In genomic region chr12:3041558-3042164, GRCh38 we compare ENCODE assay signal across 8 cellular contexts. TPM values are rescaled to one million over a fixed set of nuclear protein-coding genes. Genes with fewer than 3 reads are reported as not detected.
DNase-seq lines count a peak whose midpoint lies in the region; ATAC-seq and TF ChIP-seq lines count a peak whose summit lies in the region.

No MANE protein-coding gene starts in this region.

- no peaks in the 10 kb centered on the region for H3K79me2 ChIP-seq in trophoblast cell (ENCODE audit: control insufficient read depth, insufficient read depth, low read length, poor library complexity)

- H3K9me3 ChIP-seq in trophoblast cell (ENCODE audit: insufficient read depth, low read depth, low read length), result peaks cover 2% of the 10 kb centered on the region

- no peak overlapping the region for H2AK5ac ChIP-seq in trophoblast cell (ENCODE audit: low read length)

- no peak overlapping the region for H3K9ac ChIP-seq in trophoblast cell (ENCODE audit: low read length)

- no peak overlapping the region for H4K91ac ChIP-seq in trophoblast cell (ENCODE audit: low read depth, low read length)

- no peak overlapping the region for H3K4me3 ChIP-seq in trophoblast cell (ENCODE audit: low read depth, low read length)

- TF ChIP-seq CTCF in AG09319 (IDR thresholded peaks at IDR 0.05; ENCODE audit: low read depth, low read length) (peak; percentile 69), LNCAP (IDR thresholded peaks at IDR 0.05) (peak; percentile 63)

- ATAC-seq in GM18861 (IDR thresholded peaks at IDR 0.05; ENCODE audit: unreplicated experiment) (peak; percentile 68), HG03565 (IDR thresholded peaks at IDR 0.05; ENCODE audit: unreplicated experiment) (no peak)

- H3K27me3 ChIP-seq in trophoblast cell (ENCODE audit: insufficient read depth, low read length), result no peaks in the 10 kb centered on the region

- DNase-seq in AG09319 (ENCODE audit: extremely low read depth, low read depth) (peak; percentile 36), RPMI8226 (peak; percentile 83), globus pallidus (ENCODE audit: low spot score) (peak; percentile 82), trophoblast cell (peak; percentile 75 to 96)
- DNase-seq in activated naive CD4-positive, alpha-beta T cell treated with Interleukin-2 at 50 U/mL for 16 hours, result peak; percentile 42

- H2BK12ac ChIP-seq in trophoblast cell (ENCODE audit: low read length), result no peak overlapping the region

- no peak overlapping the region for H4K8ac ChIP-seq in trophoblast cell (ENCODE audit: low read depth, low read length)

- H3K4ac ChIP-seq in trophoblast cell (ENCODE audit: low read depth, low read length), result no peak overlapping the region

- H2BK120ac ChIP-seq in trophoblast cell (ENCODE audit: insufficient read depth, low read length, poor library complexity), result no peak overlapping the region

- no peak overlapping the region for H3K14ac ChIP-seq in trophoblast cell (ENCODE audit: low read length)

- H3K18ac ChIP-seq in trophoblast cell (ENCODE audit: low read length), result no peak overlapping the region

- no CpG with 5 or more reads among the region's 11 CpGs for WGBS in trophoblast cell (ENCODE audit: extremely low coverage, insufficient coverage, insufficient read length)

- H3K23ac ChIP-seq in trophoblast cell (ENCODE audit: low read length), result no peak overlapping the region

- H3K36me3 ChIP-seq in trophoblast cell (ENCODE audit: control insufficient read depth in 1 of 2, insufficient read depth in 2 of 2, low read length in 2 of 2), result peaks cover 26 to 37% of the 10 kb centered on the region in 2 experiments

- H2AFZ ChIP-seq in trophoblast cell (ENCODE audit: insufficient read depth, low read length, poor library complexity), result no peak overlapping the region

- H4K12ac ChIP-seq in trophoblast cell (ENCODE audit: low read depth, low read length), result no peak overlapping the region

- no peak overlapping the region for H3K27ac ChIP-seq in trophoblast cell (ENCODE audit: low read depth, low read length)

- no peaks in the 10 kb centered on the region for H3K4me1 ChIP-seq in trophoblast cell (ENCODE audit: control insufficient read depth in 1 of 2, insufficient read depth in 2 of 2, low read length in 2 of 2)

- H3K79me1 ChIP-seq in trophoblast cell (ENCODE audit: low read length), result no peaks in the 10 kb centered on the region

- H3K4me2 ChIP-seq in trophoblast cell (ENCODE audit: low read length), result no peak overlapping the region

- no peak overlapping the region for H2BK5ac ChIP-seq in trophoblast cell (ENCODE audit: low read depth, low read length, poor library complexity)

RNA-seq across cellular contexts. Expression of gene TSPAN9, which starts 35.5 kb away (rescaled TPM):
- polyA plus RNA-seq in trophoblast cell (2013), result 29.4 and 31.7 TPM in 2 replicates
